32 cellular contexts compared by ENCODE assay signal in genomic region chr3:65623362-65623761, GRCh38.
"Had no signal": no experiment of that assay in that cellular context is flagged by ENCODE, and none has a peak within 500 bp of the region (broad histone marks: within the 10 kb centered on the region; RNA-seq: fewer than 3 reads in every experiment).

No MANE protein-coding gene starts in this region.

- H3K27ac Mint-ChIP-seq: activated CD4-positive, alpha-beta T cell treated with anti-CD3 and anti-CD28 coated beads, Interleukin-2, amount 10 ng/mL, durations not matched to agents 24 days and 14 days; activated CD8-positive, alpha-beta T cell treated with anti-CD3 and anti-CD28 coated beads, Interleukin-2, amount 10 ng/mL, durations not matched to agents 7 days and 5 days; activated naive CD4-positive, alpha-beta T cell treated with anti-CD3 and anti-CD28 coated beads for 36 hours; activated naive CD4-positive, alpha-beta T cell treated with anti-CD3 and anti-CD28 coated beads, Interleukin-2, amount 50 U/mL, for 72 hours; activated T-cell treated with anti-CD3 and anti-CD28 coated beads, Interleukin-2, amount 50 U/mL, for 24 hours; activated T-helper 2 cell treated with anti-CD3 and anti-CD28 coated beads, Interferon-gamma antibody, Interleukin-2, Interleukin-4, amounts not matched to agents 10 μg/mL and 5 μg/mL and 100 μg/mL, durations not matched to agents 14 hours and 24 hours and 36 hours; IgD-negative memory B cell; T-helper 1 cell treated with Interleukin-12 subunit alpha and Interleukin-12 subunit beta and Interleukin-4 antibody, amounts not matched to agents 30 μg/mL and 1 μg/mL, for 36 hours; T-helper 2 cell treated with Interferon-gamma antibody and Interleukin-4, amounts not matched to agents 5 μg/mL and 100 μg/mL, for 36 hours had no signal

- H3K4me1 Mint-ChIP-seq: activated CD4-positive, alpha-beta T cell treated with anti-CD3 and anti-CD28 coated beads, Interleukin-2, amount 10 ng/mL, durations not matched to agents 24 days and 14 days; IgD-negative memory B cell had no signal

- ATAC-seq: activated CD8-positive, alpha-beta T cell treated with anti-CD3 and anti-CD28 coated beads, Interleukin-2, amount 10 ng/mL, durations not matched to agents 7 days and 5 days; activated naive CD4-positive, alpha-beta T cell treated with anti-CD3 and anti-CD28 coated beads, Interleukin-2, amount 50 U/mL, for 72 hours; body of pancreas had no signal

- H3K27ac ChIP-seq: adrenal gland, body of pancreas, breast epithelium, PC-9, RWPE1, SJCRH30, SK-N-MC had no signal

- H3K4me2 ChIP-seq: PC-9 had no signal

- H3K36me3 Mint-ChIP-seq: activated naive CD4-positive, alpha-beta T cell treated with anti-CD3 and anti-CD28 coated beads, Interleukin-2, amount 50 U/mL, for 72 hours; IgD-negative memory B cell had no signal

- H3K4me1 ChIP-seq: adrenal gland, body of pancreas, breast epithelium had no signal

- H3K27me3 ChIP-seq: adrenal gland, body of pancreas, breast epithelium, MG63, SJCRH30 had no signal

- H3K9me3 Mint-ChIP-seq: activated CD4-positive, alpha-beta T cell treated with anti-CD3 and anti-CD28 coated beads, Interleukin-2, amount 10 ng/mL, durations not matched to agents 24 days and 14 days; activated naive CD4-positive, alpha-beta T cell treated with anti-CD3 and anti-CD28 coated beads for 36 hours; activated T-cell treated with anti-CD3 and anti-CD28 coated beads, Interleukin-2, amount 50 U/mL, for 24 hours; activated T-helper 2 cell treated with anti-CD3 and anti-CD28 coated beads, Interferon-gamma antibody, Interleukin-2, Interleukin-4, amounts not matched to agents 10 μg/mL and 5 μg/mL and 100 μg/mL, durations not matched to agents 14 hours and 24 hours and 36 hours; IgD-negative memory B cell; T-helper 1 cell treated with Interleukin-12 subunit alpha and Interleukin-12 subunit beta and Interleukin-4 antibody, amounts not matched to agents 30 μg/mL and 1 μg/mL, for 36 hours; T-helper 2 cell treated with Interferon-gamma antibody and Interleukin-4, amounts not matched to agents 5 μg/mL and 100 μg/mL, for 36 hours had no signal

- DNase-seq: activated CD4-positive, alpha-beta T cell treated with anti-CD3 and anti-CD28 coated beads, Interleukin-2, amount 10 ng/mL, durations not matched to agents 24 days and 14 days; activated CD4-positive, alpha-beta T cell treated with anti-CD3 and anti-CD28 coated beads, Interleukin-2, amount 50 U/mL, for 48 hours; activated CD8-positive, alpha-beta T cell treated with anti-CD3 and anti-CD28 coated beads, Interleukin-2, amount 10 ng/mL, durations not matched to agents 7 days and 5 days; activated gamma-delta T cell treated with Interleukin-2 at 50 U/mL for 16 hours; activated naive CD4-positive, alpha-beta T cell treated with anti-CD3 and anti-CD28 coated beads for 36 hours; activated T-cell treated with anti-CD3 and anti-CD28 coated beads, Interleukin-2, amount 50 U/mL, for 24 hours; adrenal gland; body of pancreas; Kasumi-1; KG1; MG63; MV-4-11; NCI-H1092; NCI-H1436 treated with DMSO at 0.1 percent for 48 hours; NCI-H1694 treated with DMSO at 0.1 percent for 48 hours; NCI-H2029; NCI-H2107; NCI-H2171; NCI-H510A; NCI-H526; NCI-H748 treated with DMSO at 0.1 percent for 48 hours; PC-9; SHP77; SJCRH30 had no signal

- H3K4me3 ChIP-seq: adrenal gland, body of pancreas, breast epithelium, MG63, PC-9, SJCRH30, SK-N-MC had no signal

- H3K4me3 Mint-ChIP-seq: activated CD4-positive, alpha-beta T cell treated with anti-CD3 and anti-CD28 coated beads, Interleukin-2, amount 10 ng/mL, durations not matched to agents 24 days and 14 days; activated CD8-positive, alpha-beta T cell treated with anti-CD3 and anti-CD28 coated beads, Interleukin-2, amount 10 ng/mL, durations not matched to agents 7 days and 5 days; activated naive CD4-positive, alpha-beta T cell treated with anti-CD3 and anti-CD28 coated beads for 36 hours; activated T-cell treated with anti-CD3 and anti-CD28 coated beads, Interleukin-2, amount 50 U/mL, for 24 hours; IgD-negative memory B cell; T-helper 1 cell treated with Interleukin-12 subunit alpha and Interleukin-12 subunit beta and Interleukin-4 antibody, amounts not matched to agents 30 μg/mL and 1 μg/mL, for 36 hours; T-helper 2 cell treated with Interferon-gamma antibody and Interleukin-4, amounts not matched to agents 5 μg/mL and 100 μg/mL, for 36 hours had no signal

- H2AFZ ChIP-seq: PC-9 had no signal

- H3K9me3 ChIP-seq: adrenal gland, body of pancreas, breast epithelium, MG63, SJCRH30 had no signal

- H3K27me3 Mint-ChIP-seq: activated CD4-positive, alpha-beta T cell treated with anti-CD3 and anti-CD28 coated beads, Interleukin-2, amount 10 ng/mL, durations not matched to agents 24 days and 14 days; activated T-cell treated with anti-CD3 and anti-CD28 coated beads, Interleukin-2, amount 50 U/mL, for 24 hours; IgD-negative memory B cell had no signal

- H3K36me3 ChIP-seq: adrenal gland, breast epithelium, MG63, SJCRH30 had no signal
